ENCODE assay signal across 8 cellular contexts in genomic region chr3:156150434-156151066, GRCh38. TPM values are rescaled to one million over a fixed set of nuclear protein-coding genes. Genes with fewer than 3 reads are reported as not detected.
DNase-seq lines count a peak whose midpoint lies in the region; ATAC-seq, FAIRE-seq and TF ChIP-seq lines count a peak whose summit lies in the region.

No MANE protein-coding gene starts in this region.

- no peak overlapping the region for H3K27ac ChIP-seq in brain microvascular endothelial cell

- TF ChIP-seq CTCF in brain microvascular endothelial cell (IDR thresholded peaks at IDR 0.05; ENCODE audit: low read depth, low read length, missing control alignments), result peak; percentile 86

- in situ Hi-C loops in brain microvascular endothelial cell (cut with HindIII; ENCODE audit: low pct_ligation_motif_present, low sequenced_read_pairs), result loop anchor here (25.0 kb wide), 1 partner anchor 362 kb away; no protein-coding TSS in a partner anchor

- ATAC-seq in GM18907 (IDR thresholded peaks at IDR 0.05; ENCODE audit: unreplicated experiment), result peak; percentile 59
- no peak for ATAC-seq in GM18861 (IDR thresholded peaks at IDR 0.05; ENCODE audit: unreplicated experiment)

- no peaks in the 10 kb centered on the region for H3K27me3 ChIP-seq in brain microvascular endothelial cell (replicated peaks)

- peak; percentile 84 for FAIRE-seq in RCC 7860 (lab: Jason Lieb, UNC)

- DNase-seq in COLO668 (lab: John Stamatoyannopoulos, UW; ENCODE audit: unreplicated experiment) (peak; percentile 10), RCC 7860 (ENCODE audit: low spot score) (peak; percentile 44), brain microvascular endothelial cell (peak; percentile 59), iPS-NIHi11 (ENCODE audit: low spot score) (peak; percentile 48), smooth muscle cell of the brain vasculature (ENCODE audit: low read depth, low spot score) (peak; percentile 33)
- DNase-seq in Jurkat, Clone E6-1 (ENCODE audit: low read depth, low spot score), result peak; percentile 30

- H3K36me3 ChIP-seq in brain microvascular endothelial cell (replicated peaks), result no peaks in the 10 kb centered on the region

- no peak overlapping the region for H3K4me3 ChIP-seq in Jurkat, Clone E6-1 (ENCODE audit: low read length)
- H3K4me3 ChIP-seq in brain microvascular endothelial cell (ENCODE audit: low read depth, low read length), result no peak overlapping the region

RNA-seq across cellular contexts. Expression of gene KCNAB1, which starts 30.2 kb away (rescaled TPM):
- polyA plus RNA-seq in Jurkat, Clone E6-1 (2012; ENCODE audit: insufficient read depth, insufficient read length), result not detected
